2 cellular contexts compared by ENCODE assay signal in the genomic region with DNA sequence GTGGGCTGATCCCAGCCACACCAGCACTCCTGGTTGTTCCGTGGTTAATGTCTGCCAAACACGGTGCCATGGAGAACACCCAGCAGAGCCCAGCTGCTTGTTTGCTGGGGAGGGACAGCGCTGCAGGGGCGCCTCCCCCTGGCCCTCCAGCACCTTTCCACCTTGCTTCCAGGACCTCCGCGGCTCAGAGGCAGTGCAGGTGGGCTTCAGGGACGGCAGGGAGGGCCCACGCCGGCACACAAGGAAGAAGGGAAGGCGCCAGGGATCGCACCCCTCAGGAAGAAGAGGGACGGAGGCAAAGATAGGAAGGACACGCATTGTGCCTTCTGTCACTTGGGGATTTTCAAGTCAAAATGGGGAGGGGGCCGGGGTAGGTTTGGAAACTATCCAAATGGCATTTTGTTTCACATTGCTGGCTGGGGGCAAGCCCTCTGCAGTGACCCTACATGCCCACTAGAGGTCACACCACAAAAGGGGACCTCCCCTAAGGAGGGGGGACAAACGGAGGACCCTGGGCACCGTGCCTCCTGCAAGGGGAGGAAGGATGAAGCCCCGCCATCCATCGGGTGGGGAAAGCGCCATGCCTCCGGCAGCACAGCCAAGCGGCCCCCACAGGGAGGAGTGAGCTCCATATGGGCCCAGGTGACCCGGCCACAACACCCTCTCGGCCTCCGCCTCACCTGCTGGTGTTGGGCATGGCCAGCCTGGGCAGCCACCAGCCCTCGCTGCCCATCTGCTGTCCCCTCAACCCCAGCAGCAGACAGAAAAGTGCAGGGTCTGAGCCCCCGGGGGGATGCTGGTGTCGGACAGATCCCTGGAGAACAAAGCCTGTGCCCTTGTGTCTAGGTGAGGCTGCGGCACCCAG.
TF ChIP-seq lines count a peak whose summit lies in the region.

No MANE protein-coding gene starts in this region.

TF ChIP-seq in Ishikawa, 13 proteins besides CTCF, POLR2A, EP300 and RAD21:
- TF ChIP-seq ZBTB7A (IDR thresholded peaks at IDR 0.05; ENCODE audit: low read depth) (peak; percentile 61; the same call in 1 of the 2 replicates), YY1 (IDR thresholded peaks at IDR 0.05; ENCODE audit: low read depth) (no peak)

TF ChIP-seq in endothelial cell of umbilical vein, 7 proteins besides CTCF, POLR2A, EP300 and RAD21:
- TF ChIP-seq FOS (IDR thresholded peaks at IDR 0.05; ENCODE audit: borderline replicate concordance, insufficient read depth, low read length) (no peak), JUN (IDR thresholded peaks at IDR 0.05; ENCODE audit: borderline replicate concordance, insufficient read depth, insufficient read length, low read depth) (no peak), POLR2AphosphoS5 (IDR thresholded peaks at IDR 0.05; ENCODE audit: insufficient read depth, low read depth, low read length) (no peak), MYC (IDR thresholded peaks at IDR 0.05; ENCODE audit: low read depth, low read length) (no peak), GATA2 (IDR thresholded peaks at IDR 0.05; ENCODE audit: insufficient read depth, insufficient read length, low read depth, low read length) (no peak), EZH2 (IDR thresholded peaks at IDR 0.05; ENCODE audit: borderline replicate concordance, low read depth, low read length, severe bottlenecking) (no peak)
- TF ChIP-seq, protein P1, sequence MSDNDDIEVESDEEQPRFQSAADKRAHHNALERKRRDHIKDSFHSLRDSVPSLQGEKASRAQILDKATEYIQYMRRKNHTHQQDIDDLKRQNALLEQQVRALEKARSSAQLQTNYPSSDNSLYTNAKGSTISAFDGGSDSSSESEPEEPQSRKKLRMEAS (IDR thresholded peaks at IDR 0.05; ENCODE audit: insufficient read depth, insufficient read length): no peak
TF ChIP-seq in endothelial cell of umbilical vein: peak in this region for 0.
